In genomic region chr15:77030928-77031375, GRCh38 we compare ENCODE assay signal across 9 cellular contexts. TPM values are rescaled to one million over a fixed set of nuclear protein-coding genes. Genes with fewer than 3 reads are reported as not detected.
DNase-seq lines count a peak whose midpoint lies in the region; ATAC-seq and TF ChIP-seq lines count a peak whose summit lies in the region.
"Had no signal": no experiment of that assay in that cellular context is flagged by ENCODE, and none has a peak within 500 bp of the region (broad histone marks: within the 10 kb centered on the region; RNA-seq: fewer than 3 reads in every experiment).

No MANE protein-coding gene starts in this region.

- H3K9me3 ChIP-seq in breast epithelium (no peaks in the 10 kb centered on the region), testis (no peaks in the 10 kb centered on the region)

- CTCF ChIA-PET in MCF 10A (lab: Yijun Ruan, JAX) = interaction anchor here (1.5 kb wide), 1 partner anchor 7 kb away, joined by 5 read pairs; no protein-coding TSS in a partner anchor
- CTCF ChIA-PET in WTC11 (lab: Charles Lee) = interaction anchor here (1.0 to 2.6 kb wide), 4 partner anchors 14 to 512 kb away, joined by 4 to 16 read pairs (median 4); no protein-coding TSS in a partner anchor

- H3K27me3 ChIP-seq in breast epithelium = no peaks in the 10 kb centered on the region
- no peaks in the 10 kb centered on the region for H3K27me3 ChIP-seq in testis

- DNase-seq in breast epithelium (ENCODE audit: low spot score in 2 of 2) (peak; percentile 15 to 39), MCF 10A (ENCODE audit: unreplicated experiment) (no peak), WTC11 (ENCODE audit: low spot score) (peak; percentile 8), medulla oblongata (ENCODE audit: extremely low spot score) (peak; percentile 24), testis (peak; percentile 7), SHP77 treated with DMSO at 0.1 percent for 48 hours (lab: John Stamatoyannopoulos, UW) (no peak), H4 (ENCODE audit: low spot score) (no peak)
- DNase-seq in central memory CD4-positive, alpha-beta T cell = no peak
- DNase-seq: AML-193 had no signal

- H3K4me3 Mint-ChIP-seq in MCF 10A (ENCODE audit: unreplicated experiment) = no peak overlapping the region
- no peak overlapping the region for H3K4me3 Mint-ChIP-seq in WTC11

- H3K36me3 Mint-ChIP-seq in MCF 10A (ENCODE audit: insufficient read depth, unreplicated experiment) (no peaks in the 10 kb centered on the region), WTC11 (no peaks in the 10 kb centered on the region; the same call in 1 of the 2 replicates)

- POLR2A ChIA-PET in MCF 10A (lab: Yijun Ruan, JAX) (no interaction called here), WTC11 (lab: Charles Lee) (no interaction called here)

- no peak for ATAC-seq in WTC11

- no peaks in the 10 kb centered on the region for H3K36me3 ChIP-seq in breast epithelium
- no peaks in the 10 kb centered on the region for H3K36me3 ChIP-seq in testis (ENCODE audit: low read depth, missing control alignments)

- H3K27me3 Mint-ChIP-seq in MCF 10A (ENCODE audit: insufficient read depth, unreplicated experiment) (no peaks in the 10 kb centered on the region), WTC11 (ENCODE audit: low read depth) (peaks cover 10% of the 10 kb centered on the region)

- TF ChIP-seq CTCF in breast epithelium (IDR thresholded peaks at IDR 0.05) (no peak), MCF 10A (IDR thresholded peaks at IDR 0.05; ENCODE audit: unreplicated experiment) (no peak), WTC11 (IDR thresholded peaks at IDR 0.05) (no peak), testis (IDR thresholded peaks at IDR 0.05) (no peak)

- H3K4me1 Mint-ChIP-seq in MCF 10A (ENCODE audit: insufficient read depth, unreplicated experiment) (no peaks in the 10 kb centered on the region), WTC11 (peaks cover 13% of the 10 kb centered on the region)

- WGBS in testis, 2 donors = 80 to 87% methylated on average over 2 to 10 of the region's 10 CpGs

- intact Hi-C loops in breast epithelium (cut with DNase I; ENCODE audit: low total_unique reads) (loop anchor here (1.0 kb wide), 1 partner anchor 508 kb away; no protein-coding TSS in a partner anchor), MCF 10A (cut with micrococcal nuclease) (no loop called here), testis (cut with DNase I; ENCODE audit: low total_unique reads) (no loop called here)

- H3K4me1 ChIP-seq in breast epithelium (no peaks in the 10 kb centered on the region), testis (peaks cover 12% of the 10 kb centered on the region)

- H3K4me3 ChIP-seq in breast epithelium = no peak overlapping the region
- H3K4me3 ChIP-seq in testis = no peak overlapping the region

- no peak for TF ChIP-seq POLR2A in breast epithelium (IDR thresholded peaks at IDR 0.05)
- TF ChIP-seq POLR2A in testis (IDR thresholded peaks at IDR 0.05) = no peak

- no peak overlapping the region for H3K27ac ChIP-seq in breast epithelium
- H3K27ac ChIP-seq in testis = no peak overlapping the region

- H3K9me3 Mint-ChIP-seq in MCF 10A (ENCODE audit: unreplicated experiment) = no peaks in the 10 kb centered on the region
- H3K9me3 Mint-ChIP-seq in WTC11 = no peaks in the 10 kb centered on the region

- no peak overlapping the region for H3K27ac Mint-ChIP-seq in MCF 10A (ENCODE audit: low read depth, unreplicated experiment)
- no peak overlapping the region for H3K27ac Mint-ChIP-seq in WTC11

- no TSS peak for BruUV-seq in MCF 10A (replicated peaks; lab: Mats Ljungman, UMichigan)

TF ChIP-seq in WTC11, 78 proteins besides CTCF, POLR2A, EP300 and RAD21 (continues in another document):
- TF ChIP-seq ATF3 (CRISPR knock-in tag; conservative IDR thresholded peaks at IDR 0.05) = no peak
- no peak for TF ChIP-seq CREB1 (CRISPR knock-in tag; IDR thresholded peaks at IDR 0.05)
- no peak for TF ChIP-seq CREM (CRISPR knock-in tag; IDR thresholded peaks at IDR 0.05)
- no peak for TF ChIP-seq CBFB (CRISPR knock-in tag; IDR thresholded peaks at IDR 0.05; ENCODE audit: low read depth)
- TF ChIP-seq TEAD1 (CRISPR knock-in tag; IDR thresholded peaks at IDR 0.05) = no peak
- no peak for TF ChIP-seq ZNF219 (CRISPR knock-in tag; IDR thresholded peaks at IDR 0.05; ENCODE audit: borderline replicate concordance)
- TF ChIP-seq, protein P1, sequence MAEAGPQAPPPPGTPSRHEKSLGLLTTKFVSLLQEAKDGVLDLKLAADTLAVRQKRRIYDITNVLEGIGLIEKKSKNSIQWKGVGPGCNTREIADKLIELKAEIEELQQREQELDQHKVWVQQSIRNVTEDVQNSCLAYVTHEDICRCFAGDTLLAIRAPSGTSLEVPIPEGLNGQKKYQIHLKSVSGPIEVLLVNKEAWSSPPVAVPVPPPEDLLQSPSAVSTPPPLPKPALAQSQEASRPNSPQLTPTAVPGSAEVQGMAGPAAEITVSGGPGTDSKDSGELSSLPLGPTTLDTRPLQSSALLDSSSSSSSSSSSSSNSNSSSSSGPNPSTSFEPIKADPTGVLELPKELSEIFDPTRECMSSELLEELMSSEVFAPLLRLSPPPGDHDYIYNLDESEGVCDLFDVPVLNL (CRISPR knock-in tag; IDR thresholded peaks at IDR 0.05; ENCODE audit: borderline replicate concordance, low read depth) = no peak
- TF ChIP-seq ZNF425 (CRISPR knock-in tag; conservative IDR thresholded peaks at IDR 0.05) = no peak
- TF ChIP-seq USF2 (CRISPR knock-in tag; IDR thresholded peaks at IDR 0.05) = no peak
- no peak for TF ChIP-seq OVOL2 (CRISPR knock-in tag; IDR thresholded peaks at IDR 0.05; ENCODE audit: borderline replicate concordance)
- no peak for TF ChIP-seq FOXP1 (CRISPR knock-in tag; IDR thresholded peaks at IDR 0.05; ENCODE audit: borderline replicate concordance)
- TF ChIP-seq PREB (CRISPR knock-in tag; IDR thresholded peaks at IDR 0.05; ENCODE audit: borderline replicate concordance) = no peak
- no peak for TF ChIP-seq ZNF263 (CRISPR knock-in tag; IDR thresholded peaks at IDR 0.05; ENCODE audit: low read depth)
- TF ChIP-seq, protein P2, sequence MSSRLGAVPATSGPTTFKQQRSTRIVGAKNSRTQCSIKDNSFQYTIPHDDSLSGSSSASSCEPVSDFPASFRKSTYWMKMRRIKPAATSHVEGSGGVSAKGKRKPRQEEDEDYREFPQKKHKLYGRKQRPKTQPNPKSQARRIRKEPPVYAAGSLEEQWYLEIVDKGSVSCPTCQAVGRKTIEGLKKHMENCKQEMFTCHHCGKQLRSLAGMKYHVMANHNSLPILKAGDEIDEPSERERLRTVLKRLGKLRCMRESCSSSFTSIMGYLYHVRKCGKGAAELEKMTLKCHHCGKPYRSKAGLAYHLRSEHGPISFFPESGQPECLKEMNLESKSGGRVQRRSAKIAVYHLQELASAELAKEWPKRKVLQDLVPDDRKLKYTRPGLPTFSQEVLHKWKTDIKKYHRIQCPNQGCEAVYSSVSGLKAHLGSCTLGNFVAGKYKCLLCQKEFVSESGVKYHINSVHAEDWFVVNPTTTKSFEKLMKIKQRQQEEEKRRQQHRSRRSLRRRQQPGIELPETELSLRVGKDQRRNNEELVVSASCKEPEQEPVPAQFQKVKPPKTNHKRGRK (CRISPR knock-in tag; IDR thresholded peaks at IDR 0.05; ENCODE audit: borderline replicate concordance) = no peak

RNA-seq across cellular contexts. Expression of gene PSTPIP1, which starts 36.0 kb away (rescaled TPM):
- total RNA-seq in breast epithelium (10 to 100 TPM in 1 of 3 donors, 1 to 10 TPM in 2; 2.6 to 11.0 (median 3.9) TPM), MCF 10A (2022) (1.2 TPM in 2 replicates), WTC11 (2021) (1.3 to 1.6 TPM (median 1.5 TPM) in 3 replicates), testis (1 to 10 TPM; 5.0 to 8.6 TPM)
- polyA plus RNA-seq in testis (ENCODE audit: insufficient read depth, low read depth, low replicate concordance) = 7.9 TPM
- total RNA-seq in H4 (2014; rRNA removed; shearing (Covaris generic)) = 0.19 TPM in 1 of 2 replicates, not detected in the other

RNA-seq across cellular contexts. Expression of gene TSPAN3, which starts 40.0 kb away (rescaled TPM):
- total RNA-seq in breast epithelium (100 to 1,000 TPM; 148 to 398 (median 292) TPM), MCF 10A (2022) (96.6 and 96.8 TPM in 2 replicates), WTC11 (2021) (84.9 to 101 TPM (median 93.4 TPM) in 3 replicates), testis (100 to 1,000 TPM; 223 to 226 TPM)
- 197 TPM for polyA plus RNA-seq in testis (ENCODE audit: insufficient read depth, low read depth, low replicate concordance)
- 423 and 537 TPM in 2 replicates for total RNA-seq in H4 (2014; rRNA removed; shearing (Covaris generic))

Comparison
In these comparisons a context has a peak if more than half of its experiments do, and no peak if none do; other contexts are left out.
1. DNase-seq: peak in breast epithelium (2 of 2), WTC11 (single experiment), medulla oblongata (single experiment) and testis (single experiment); none in MCF 10A (single experiment), SHP77 treated with DMSO at 0.1 percent for 48 hours (single experiment), central memory CD4-positive, alpha-beta T cell (single experiment) and H4 (single experiment).